ENCODE assay signal across 1 cellular context in the genomic region with DNA sequence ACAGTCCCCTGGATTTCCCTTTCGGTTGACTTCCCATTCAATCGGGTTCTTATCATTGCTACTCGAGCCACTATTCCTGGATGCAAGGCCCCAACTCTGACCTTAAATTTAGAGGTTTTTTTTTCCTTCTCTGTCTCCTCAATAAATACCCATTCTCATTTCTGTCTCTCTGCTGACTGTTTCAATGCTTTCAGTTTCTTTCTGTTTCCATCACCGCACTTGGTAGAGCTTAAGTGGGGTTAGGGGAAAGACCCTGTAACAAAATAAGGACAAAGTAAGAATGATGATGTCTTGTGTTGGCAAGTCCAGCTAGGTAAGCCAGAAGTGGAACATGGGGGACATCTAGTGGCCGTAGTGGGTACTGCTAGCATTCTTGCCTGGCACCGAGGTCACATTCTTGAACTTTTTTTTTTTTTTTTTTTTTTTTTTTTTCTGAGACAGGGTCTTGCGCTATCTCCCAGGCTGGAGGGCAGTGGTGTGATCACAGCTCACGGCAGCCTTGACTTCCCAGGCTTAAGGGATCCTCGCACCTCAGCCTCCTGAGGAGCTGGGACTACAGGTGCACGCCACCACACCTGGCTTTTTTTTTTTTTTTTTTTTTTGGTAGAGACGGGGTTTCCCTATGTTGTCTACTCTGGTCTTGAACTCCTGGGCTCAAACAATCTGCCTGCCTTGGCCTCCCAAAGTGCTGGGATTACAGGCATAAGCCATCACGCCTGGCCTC.
TF ChIP-seq lines count a peak whose summit lies in the region.

No MANE protein-coding gene starts in this region.

TF ChIP-seq in K562, 482 proteins besides CTCF, POLR2A, EP300 and RAD21 (continued from another document):
- no peak for TF ChIP-seq ETV6 (IDR thresholded peaks at IDR 0.05; ENCODE audit: borderline replicate concordance in 1 of 2, low read depth in 2 of 2, low read length in 1 of 2)
- no peak for TF ChIP-seq ETV6 (CRISPR knock-in tag; IDR thresholded peaks at IDR 0.05; ENCODE audit: borderline replicate concordance)
- TF ChIP-seq HDGF (IDR thresholded peaks at IDR 0.05), result peak; percentile 59; the same call in 1 of the 2 replicates
- TF ChIP-seq LARP7 (IDR thresholded peaks at IDR 0.05), result no peak
- no peak for TF ChIP-seq SMAD3 (CRISPR knock-in tag; conservative IDR thresholded peaks at IDR 0.05)
- TF ChIP-seq TSC22D4 (tag; IDR thresholded peaks at IDR 0.05), result 0 out of 2 replicates have a peak, but pooled peaks have one; percentile 61
- TF ChIP-seq FOXK2 (conservative IDR thresholded peaks at IDR 0.05 in 1 of 2, IDR thresholded peaks at IDR 0.05 in 1 of 2; ENCODE audit: low read depth in 2 of 2), result peak; percentile 68 to 79
- no peak for TF ChIP-seq NR2C2 (CRISPR knock-in tag; IDR thresholded peaks at IDR 0.05)
- 0 out of 2 replicates have a peak, but pooled peaks have one; percentile 21 for TF ChIP-seq NR2C2 (tag; IDR thresholded peaks at IDR 0.05)
- no peak for TF ChIP-seq ZNF232 (CRISPR knock-in tag; IDR thresholded peaks at IDR 0.05)
- peak; percentile 57; the same call in 1 of the 2 replicates for TF ChIP-seq CREM (IDR thresholded peaks at IDR 0.05; ENCODE audit: low read depth)
- peak; percentile 65 for TF ChIP-seq GATAD2A (IDR thresholded peaks at IDR 0.05)
- 0 out of 2 replicates have a peak, but pooled peaks have one; percentile 41 for TF ChIP-seq TOE1 (IDR thresholded peaks at IDR 0.05; ENCODE audit: borderline replicate concordance)
- no peak for TF ChIP-seq TOE1 (CRISPR knock-in tag; IDR thresholded peaks at IDR 0.05; ENCODE audit: borderline replicate concordance, low read depth)
- peak; percentile 16 for TF ChIP-seq RBM25 (IDR thresholded peaks at IDR 0.05; ENCODE audit: low read depth, low read length, severe bottlenecking)
- peak; percentile 95 for TF ChIP-seq DEAF1 (CRISPR knock-in tag; IDR thresholded peaks at IDR 0.05)
- no peak for TF ChIP-seq SMARCE1 (IDR thresholded peaks at IDR 0.05)
- TF ChIP-seq HEY1 (CRISPR knock-in tag; IDR thresholded peaks at IDR 0.05; ENCODE audit: borderline replicate concordance), result peak; percentile 80; the same call in 1 of the 2 replicates
- TF ChIP-seq ZNF175 (CRISPR knock-in tag; IDR thresholded peaks at IDR 0.05; ENCODE audit: low read depth), result no peak
- peak; percentile 28 for TF ChIP-seq HNRNPLL (IDR thresholded peaks at IDR 0.05; ENCODE audit: low read depth, low read length, poor library complexity, severe bottlenecking)
- no peak for TF ChIP-seq ZNF583 (CRISPR knock-in tag; IDR thresholded peaks at IDR 0.05)
- TF ChIP-seq ZNF507 (tag; conservative IDR thresholded peaks at IDR 0.05), result no peak
- TF ChIP-seq BHLHE40 (IDR thresholded peaks at IDR 0.05; ENCODE audit: low read length), result 0 out of 2 replicates have a peak, but pooled peaks have one; percentile 29
- peak; percentile 75 for TF ChIP-seq ATF7 (IDR thresholded peaks at IDR 0.05)
- TF ChIP-seq ZNF124 (CRISPR knock-in tag; IDR thresholded peaks at IDR 0.05), result no peak
- TF ChIP-seq EP400 (IDR thresholded peaks at IDR 0.05), result 0 out of 2 replicates have a peak, but pooled peaks have one; percentile 5
- TF ChIP-seq, protein P1, sequence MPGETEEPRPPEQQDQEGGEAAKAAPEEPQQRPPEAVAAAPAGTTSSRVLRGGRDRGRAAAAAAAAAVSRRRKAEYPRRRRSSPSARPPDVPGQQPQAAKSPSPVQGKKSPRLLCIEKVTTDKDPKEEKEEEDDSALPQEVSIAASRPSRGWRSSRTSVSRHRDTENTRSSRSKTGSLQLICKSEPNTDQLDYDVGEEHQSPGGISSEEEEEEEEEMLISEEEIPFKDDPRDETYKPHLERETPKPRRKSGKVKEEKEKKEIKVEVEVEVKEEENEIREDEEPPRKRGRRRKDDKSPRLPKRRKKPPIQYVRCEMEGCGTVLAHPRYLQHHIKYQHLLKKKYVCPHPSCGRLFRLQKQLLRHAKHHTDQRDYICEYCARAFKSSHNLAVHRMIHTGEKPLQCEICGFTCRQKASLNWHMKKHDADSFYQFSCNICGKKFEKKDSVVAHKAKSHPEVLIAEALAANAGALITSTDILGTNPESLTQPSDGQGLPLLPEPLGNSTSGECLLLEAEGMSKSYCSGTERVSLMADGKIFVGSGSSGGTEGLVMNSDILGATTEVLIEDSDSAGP (CRISPR knock-in tag; IDR thresholded peaks at IDR 0.05), result peak; percentile 50; the same call in 1 of the 2 replicates
- TF ChIP-seq, protein P2, sequence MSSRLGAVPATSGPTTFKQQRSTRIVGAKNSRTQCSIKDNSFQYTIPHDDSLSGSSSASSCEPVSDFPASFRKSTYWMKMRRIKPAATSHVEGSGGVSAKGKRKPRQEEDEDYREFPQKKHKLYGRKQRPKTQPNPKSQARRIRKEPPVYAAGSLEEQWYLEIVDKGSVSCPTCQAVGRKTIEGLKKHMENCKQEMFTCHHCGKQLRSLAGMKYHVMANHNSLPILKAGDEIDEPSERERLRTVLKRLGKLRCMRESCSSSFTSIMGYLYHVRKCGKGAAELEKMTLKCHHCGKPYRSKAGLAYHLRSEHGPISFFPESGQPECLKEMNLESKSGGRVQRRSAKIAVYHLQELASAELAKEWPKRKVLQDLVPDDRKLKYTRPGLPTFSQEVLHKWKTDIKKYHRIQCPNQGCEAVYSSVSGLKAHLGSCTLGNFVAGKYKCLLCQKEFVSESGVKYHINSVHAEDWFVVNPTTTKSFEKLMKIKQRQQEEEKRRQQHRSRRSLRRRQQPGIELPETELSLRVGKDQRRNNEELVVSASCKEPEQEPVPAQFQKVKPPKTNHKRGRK (tag; IDR thresholded peaks at IDR 0.05), result peak; percentile 67; the same call in 1 of the 2 replicates
- TF ChIP-seq SOX6 (IDR thresholded peaks at IDR 0.05), result peak; percentile 23; the same call in 1 of the 2 replicates
- TF ChIP-seq, protein P3, sequence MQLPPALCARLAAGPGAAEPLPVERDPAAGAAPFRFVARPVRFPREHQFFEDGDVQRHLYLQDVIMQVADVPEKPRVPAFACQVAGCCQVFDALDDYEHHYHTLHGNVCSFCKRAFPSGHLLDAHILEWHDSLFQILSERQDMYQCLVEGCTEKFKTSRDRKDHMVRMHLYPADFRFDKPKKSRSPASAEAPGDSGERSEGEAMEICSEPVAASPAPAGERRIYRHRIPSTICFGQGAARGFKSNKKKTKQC (CRISPR knock-in tag; IDR thresholded peaks at IDR 0.05), result no peak
- no peak for TF ChIP-seq HLTF (IDR thresholded peaks at IDR 0.05)
- TF ChIP-seq NBN (IDR thresholded peaks at IDR 0.05; ENCODE audit: low read depth), result peak; percentile 75; the same call in 1 of the 2 replicates
- TF ChIP-seq ZEB2 (IDR thresholded peaks at IDR 0.05), result no peak
- TF ChIP-seq TEAD4 (IDR thresholded peaks at IDR 0.05; ENCODE audit: low read length), result peak; percentile 81
- TF ChIP-seq TEAD4 (CRISPR knock-in tag; IDR thresholded peaks at IDR 0.05; ENCODE audit: borderline replicate concordance), result no peak
- TF ChIP-seq MLLT1 (IDR thresholded peaks at IDR 0.05), result peak; percentile 21 to 54; a peak in 1 of 4 replicates
- TF ChIP-seq JUND (IDR thresholded peaks at IDR 0.05; ENCODE audit: borderline replicate concordance, low read depth, low read length), result peak; percentile 37; the same call in 1 of the 2 replicates
- TF ChIP-seq JUND (tag; IDR thresholded peaks at IDR 0.05; ENCODE audit: borderline replicate concordance, low read depth, low read length), result peak; percentile 47; the same call in 2 of the 3 replicates
- TF ChIP-seq ATF1 (CRISPR knock-in tag; IDR thresholded peaks at IDR 0.05), result no peak
- TF ChIP-seq ATF1 (tag; IDR thresholded peaks at IDR 0.05), result no peak
TF ChIP-seq in K562: peak in this region for 62.
